ENCODE assay signal across 15 cellular contexts in the genomic region with DNA sequence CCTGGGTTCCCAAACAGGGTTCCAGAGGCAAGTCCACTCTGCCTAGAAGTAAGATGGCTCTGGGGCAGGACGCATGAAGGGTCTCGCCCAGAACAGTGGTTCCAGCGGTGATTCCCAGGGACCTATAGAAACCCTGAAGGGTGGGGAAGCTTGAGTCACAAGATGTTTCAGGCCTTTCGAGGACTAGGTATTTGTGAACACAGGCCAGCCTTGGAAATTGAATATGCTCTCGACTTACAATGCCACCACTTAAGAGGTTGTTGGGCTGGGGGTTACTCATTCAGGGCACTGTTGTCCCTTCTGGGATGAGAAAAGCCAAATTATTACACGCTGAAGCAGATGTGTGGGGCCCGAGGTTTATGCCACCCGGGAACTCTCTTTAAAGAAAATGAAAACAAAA.
A peak's percentile ranks its signal among the peaks of the same experiment; 100 is the strongest.
DNase-seq lines count a peak whose midpoint lies in the region; ATAC-seq and TF ChIP-seq lines count a peak whose summit lies in the region.
"Had no signal": no experiment of that assay in that cellular context is flagged by ENCODE, and none has a peak within 500 bp of the region (broad histone marks: within the 10 kb centered on the region; RNA-seq: fewer than 3 reads in every experiment).

No MANE protein-coding gene starts in this region.

- TF ChIP-seq POLR2A in erythroblast (IDR thresholded peaks at IDR 0.05; ENCODE audit: low read length) = no peak

- no peak for ATAC-seq in GM23338
- no peak for ATAC-seq in lower lobe of right lung
- ATAC-seq in HG03280 (IDR thresholded peaks at IDR 0.05; ENCODE audit: unreplicated experiment) = no peak
- ATAC-seq: activated T-cell treated with anti-CD3 and anti-CD28 coated beads, Interleukin-2, amount 50 U/mL, for 4 hours; naive thymus-derived CD8-positive, alpha-beta T cell had no signal

- H4K20me1 ChIP-seq in GM23338 (replicated peaks; ENCODE audit: insufficient read depth) = no peaks in the 10 kb centered on the region
- H4K20me1 ChIP-seq in smooth muscle cell (ENCODE audit: low read depth) = no peaks in the 10 kb centered on the region

- H3K4me2 ChIP-seq in GM23338 (no peak overlapping the region), smooth muscle cell (peak overlapping the region; percentile 3)

- no peaks in the 10 kb centered on the region for H3K36me3 ChIP-seq in GM23338 (ENCODE audit: insufficient read depth)
- no peaks in the 10 kb centered on the region for H3K36me3 ChIP-seq in lower lobe of right lung
- no peaks in the 10 kb centered on the region for H3K36me3 ChIP-seq in smooth muscle cell (ENCODE audit: low read depth)

- no peak for TF ChIP-seq CTCF in GM23338 (conservative IDR thresholded peaks at IDR 0.05; ENCODE audit: low read depth in 2 of 2)
- TF ChIP-seq CTCF in VCaP (conservative IDR thresholded peaks at IDR 0.05) = no peak
- no peak for TF ChIP-seq CTCF in lower lobe of right lung (IDR thresholded peaks at IDR 0.05)
- TF ChIP-seq CTCF in smooth muscle cell (IDR thresholded peaks at IDR 0.05; ENCODE audit: borderline replicate concordance, insufficient read depth, poor library complexity, severe bottlenecking) = no peak

- H3K27me3 Mint-ChIP-seq in GM23338 (ENCODE audit: insufficient read depth, low read depth, poor library complexity) = peaks cover 17% of the 10 kb centered on the region

- H3K4me1 ChIP-seq in GM23338 (ENCODE audit: insufficient read depth) (peaks cover 19% of the 10 kb centered on the region), lower lobe of right lung (peaks cover 17% of the 10 kb centered on the region), smooth muscle cell (ENCODE audit: low read depth) (no peaks in the 10 kb centered on the region)

- no peaks in the 10 kb centered on the region; the same call in 2 of the 3 replicates for H3K36me3 Mint-ChIP-seq in GM23338 (ENCODE audit: low read depth)
- H3K36me3 Mint-ChIP-seq: activated naive CD8-positive, alpha-beta T cell had no signal

- H3K9me3 Mint-ChIP-seq in GM23338 = no peaks in the 10 kb centered on the region
- H3K9me3 Mint-ChIP-seq: activated CD4-positive, alpha-beta memory T cell treated with anti-CD3 and anti-CD28 coated beads, Interleukin-2, amount 10 ng/mL, durations not matched to agents 7 days and 5 days; activated T-cell treated with anti-CD3 and anti-CD28 coated beads, Interleukin-2, amount 50 U/mL, for 4 hours; naive thymus-derived CD8-positive, alpha-beta T cell had no signal

- no peak overlapping the region for H3K27ac Mint-ChIP-seq in GM23338
- H3K27ac Mint-ChIP-seq: activated CD4-positive, alpha-beta memory T cell treated with anti-CD3 and anti-CD28 coated beads, Interleukin-2, amount 10 ng/mL, durations not matched to agents 7 days and 5 days; activated naive CD8-positive, alpha-beta T cell; naive thymus-derived CD8-positive, alpha-beta T cell had no signal

- peaks cover 7% of the 10 kb centered on the region for H3K9me2 ChIP-seq in GM23338 (ENCODE audit: insufficient read depth)

- H3K79me2 ChIP-seq in GM23338 (replicated peaks; ENCODE audit: insufficient read depth) (no peaks in the 10 kb centered on the region), smooth muscle cell (ENCODE audit: low read depth) (no peaks in the 10 kb centered on the region)

- H2AFZ ChIP-seq in GM23338 (peak overlapping the region; percentile 74), smooth muscle cell (ENCODE audit: low read depth) (no peak overlapping the region)

- no peak overlapping the region for H3K4me3 Mint-ChIP-seq in GM23338
- H3K4me3 Mint-ChIP-seq: activated CD4-positive, alpha-beta memory T cell treated with anti-CD3 and anti-CD28 coated beads, Interleukin-2, amount 10 ng/mL, durations not matched to agents 7 days and 5 days; activated naive CD8-positive, alpha-beta T cell; activated T-cell treated with anti-CD3 and anti-CD28 coated beads, Interleukin-2, amount 50 U/mL, for 4 hours; naive thymus-derived CD8-positive, alpha-beta T cell had no signal

- H3K4me1 Mint-ChIP-seq in GM23338 = peaks cover 19% of the 10 kb centered on the region
- H3K4me1 Mint-ChIP-seq: activated CD4-positive, alpha-beta memory T cell treated with anti-CD3 and anti-CD28 coated beads, Interleukin-2, amount 10 ng/mL, durations not matched to agents 7 days and 5 days had no signal

- H3F3A ChIP-seq in GM23338 (replicated peaks; ENCODE audit: low read depth) = 0 out of 2 replicates have a peak, but pooled peaks cover 14% of the 10 kb centered on the region
- no peaks in the 10 kb centered on the region for H3F3A ChIP-seq in smooth muscle cell (ENCODE audit: low read depth)

- intact Hi-C loops in lower lobe of right lung (cut with DNase I) = no loop called here

- no peak for DNase-seq in GM23338 (ENCODE audit: low spot score)
- no peak for DNase-seq in lower lobe of right lung
- DNase-seq in smooth muscle cell (lab: John Stamatoyannopoulos, UW; ENCODE audit: unreplicated experiment) = no peak
- no peak for DNase-seq in kidney tubule cell (ENCODE audit: low spot score)
- no peak for DNase-seq in erythroblast (lab: John Stamatoyannopoulos, UW)
- DNase-seq: activated CD4-positive, alpha-beta memory T cell treated with anti-CD3 and anti-CD28 coated beads, Interleukin-2, amount 10 ng/mL, durations not matched to agents 7 days and 5 days; activated T-cell treated with anti-CD3 and anti-CD28 coated beads, Interleukin-2, amount 50 U/mL, for 4 hours; effector CD4-positive, alpha-beta T cell; hippocampal formation; naive thymus-derived CD8-positive, alpha-beta T cell; NCI-H2081; stimulated activated CD4-positive, alpha-beta T cell treated with anti-CD3 and anti-CD28 coated beads, Interleukin-2, amount 100 ng/mL, for 24 hours had no signal

- no peaks in the 10 kb centered on the region for H3K9me3 ChIP-seq in lower lobe of right lung
- H3K9me3 ChIP-seq in smooth muscle cell (replicated peaks; ENCODE audit: low read depth) = no peaks in the 10 kb centered on the region

- no peak overlapping the region for H3K27ac ChIP-seq in GM23338 (ENCODE audit: low read depth)
- H3K27ac ChIP-seq in VCaP = peak overlapping the region; percentile 61; the same call in 1 of the 2 replicates
- peak overlapping the region; percentile 75 for H3K27ac ChIP-seq in lower lobe of right lung
- peak overlapping the region; percentile 59 for H3K27ac ChIP-seq in smooth muscle cell (ENCODE audit: low read depth)

- H3K27me3 ChIP-seq in GM23338 (ENCODE audit: insufficient read depth) (0 out of 2 replicates have a peak, but pooled peaks cover 2% of the 10 kb centered on the region), lower lobe of right lung (ENCODE audit: low read depth) (peaks cover 7% of the 10 kb centered on the region), smooth muscle cell (ENCODE audit: low read depth) (no peaks in the 10 kb centered on the region)

- H3K4me3 ChIP-seq in GM23338 (no peak overlapping the region), lower lobe of right lung (no peak overlapping the region), smooth muscle cell (no peak overlapping the region)

- no peak overlapping the region for H3K9ac ChIP-seq in smooth muscle cell (ENCODE audit: low read depth)

- 84% methylated on average over 8 of the region's 8 CpGs for WGBS in smooth muscle cell (ENCODE audit: low lambda C conversion rate)

TF ChIP-seq in GM23338, 12 proteins besides CTCF, POLR2A, EP300 and RAD21 (continues in another document):
- TF ChIP-seq CREB1 (CRISPR knock-in tag; IDR thresholded peaks at IDR 0.05; ENCODE audit: low read depth) (no peak), NANOG (IDR thresholded peaks at IDR 0.05; ENCODE audit: borderline replicate concordance) (no peak), STAT1 (IDR thresholded peaks at IDR 0.05; ENCODE audit: unreplicated experiment) (no peak), ZNF331 (CRISPR knock-in tag; IDR thresholded peaks at IDR 0.05; ENCODE audit: low read depth) (no peak)
